ENCODE assay signal across 8 cellular contexts in the genomic region with DNA sequence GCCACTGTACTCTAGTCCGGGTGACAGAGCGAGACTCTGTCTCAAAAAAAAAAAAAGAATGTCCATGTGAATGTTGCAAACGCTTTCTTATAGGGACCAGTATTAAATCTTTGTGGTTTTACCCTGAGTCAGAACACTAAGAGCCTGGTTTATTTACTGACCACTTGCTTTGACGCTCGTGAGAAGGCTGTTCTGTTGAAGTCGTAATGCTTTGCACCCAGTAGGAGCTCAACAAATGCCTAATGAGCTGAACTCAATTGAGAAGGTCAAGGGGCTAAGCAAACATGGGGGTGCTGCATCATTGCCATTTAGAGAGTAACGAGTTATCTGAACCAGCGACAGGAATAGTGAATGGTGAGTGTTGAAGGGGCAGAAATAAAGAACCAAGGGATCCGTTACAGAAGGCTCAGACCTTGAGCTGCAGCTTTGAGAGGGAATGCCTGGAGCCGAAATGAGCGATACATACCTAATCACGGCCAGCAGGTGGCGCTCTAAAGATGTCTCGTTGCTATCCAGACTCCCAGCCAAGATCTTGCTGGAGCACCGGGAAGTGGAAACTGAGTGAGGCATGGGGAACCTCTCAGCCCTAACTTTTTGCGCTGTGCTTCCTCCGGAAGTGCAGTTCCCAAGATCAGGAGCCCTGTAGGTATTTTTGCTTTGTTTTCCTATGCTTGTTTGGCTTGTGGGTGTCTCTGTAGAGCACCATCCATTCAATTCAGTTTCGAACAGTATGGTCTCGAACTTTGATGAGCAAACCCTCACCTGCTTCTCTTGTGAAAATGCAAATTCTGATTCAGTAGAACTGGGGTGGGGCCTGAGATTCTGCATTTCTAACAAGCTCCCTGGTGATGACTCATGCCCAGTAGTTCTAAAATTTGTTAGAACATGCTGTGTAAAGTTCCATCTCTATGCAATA. TPM values are rescaled to one million over a fixed set of nuclear protein-coding genes. Genes with fewer than 3 reads are reported as not detected.
DNase-seq lines count a peak whose midpoint lies in the region; ATAC-seq and TF ChIP-seq lines count a peak whose summit lies in the region.

No MANE protein-coding gene starts in this region.

- H3K36me3 Mint-ChIP-seq in CD14-positive monocyte: no peaks in the 10 kb centered on the region
- no peaks in the 10 kb centered on the region for H3K36me3 Mint-ChIP-seq in activated CD8-positive, alpha-beta T cell treated with anti-CD3 and anti-CD28 coated beads for 36 hours (ENCODE audit: low read depth)
- peaks cover 6% of the 10 kb centered on the region for H3K36me3 Mint-ChIP-seq in effector memory CD8-positive, alpha-beta T cell (ENCODE audit: insufficient read depth)

- H3K27me3 Mint-ChIP-seq in CD14-positive monocyte (ENCODE audit: low read depth in 3 of 3): peaks cover 0 to 9% (median 8%) of the 10 kb centered on the region in 3 donors
- peaks cover 9% of the 10 kb centered on the region for H3K27me3 Mint-ChIP-seq in activated CD8-positive, alpha-beta T cell treated with anti-CD3 and anti-CD28 coated beads for 36 hours
- peaks cover 6 to 21% of the 10 kb centered on the region in 2 donors for H3K27me3 Mint-ChIP-seq in effector memory CD8-positive, alpha-beta T cell

- DNase-seq in CD14-positive monocyte (ENCODE audit: low spot score) (peak; percentile 83), HK-2 (ENCODE audit: unreplicated experiment) (peak; percentile 86), NCI-H82 treated with DMSO at 0.1 percent for 48 hours (lab: John Stamatoyannopoulos, UW; ENCODE audit: unreplicated experiment) (peak; percentile 84), lung microvascular endothelial cell (ENCODE audit: low read depth in 2 of 2) (peak; percentile 83 to 88)
- DNase-seq in activated CD8-positive, alpha-beta T cell treated with anti-CD3 and anti-CD28 coated beads for 36 hours: peak; percentile 84
- DNase-seq in effector memory CD8-positive, alpha-beta T cell: peak; percentile 72 to 80 (median 73)
- DNase-seq in stimulated activated CD8-positive, alpha-beta memory T cell treated with anti-CD3 and anti-CD28 coated beads, Interleukin-12 subunit alpha, Interleukin-12 subunit beta, amount 100 ng/mL, for 24 hours (ENCODE audit: extremely low read depth): peak; percentile 52

- peak; percentile 85 for ATAC-seq in activated CD8-positive, alpha-beta T cell treated with anti-CD3 and anti-CD28 coated beads for 36 hours
- peak; percentile 79 for ATAC-seq in effector memory CD8-positive, alpha-beta T cell (replicated peaks)
- no peak for ATAC-seq in GM19467 (IDR thresholded peaks at IDR 0.05; ENCODE audit: unreplicated experiment)

- no peaks in the 10 kb centered on the region for H3K9me3 Mint-ChIP-seq in CD14-positive monocyte
- H3K9me3 Mint-ChIP-seq in activated CD8-positive, alpha-beta T cell treated with anti-CD3 and anti-CD28 coated beads for 36 hours: no peaks in the 10 kb centered on the region
- no peaks in the 10 kb centered on the region for H3K9me3 Mint-ChIP-seq in effector memory CD8-positive, alpha-beta T cell

- H3K27ac Mint-ChIP-seq in CD14-positive monocyte: peak overlapping the region; percentile 58 to 91 (median 80)
- no peak overlapping the region for H3K27ac Mint-ChIP-seq in activated CD8-positive, alpha-beta T cell treated with anti-CD3 and anti-CD28 coated beads for 36 hours
- no peak overlapping the region for H3K27ac Mint-ChIP-seq in effector memory CD8-positive, alpha-beta T cell

- POLR2A ChIA-PET in activated CD8-positive, alpha-beta T cell treated with anti-CD3 and anti-CD28 coated beads for 36 hours (lab: Charles Lee): interaction anchor here (1.5 kb wide), 1 partner anchor 336 kb away, joined by 3 read pairs; no protein-coding TSS in a partner anchor

- peak overlapping the region; percentile 69 to 71 for H3K4me3 Mint-ChIP-seq in CD14-positive monocyte
- H3K4me3 Mint-ChIP-seq in activated CD8-positive, alpha-beta T cell treated with anti-CD3 and anti-CD28 coated beads for 36 hours: no peak overlapping the region
- no peak overlapping the region for H3K4me3 Mint-ChIP-seq in effector memory CD8-positive, alpha-beta T cell

- H3K4me1 Mint-ChIP-seq in CD14-positive monocyte: peaks cover 46% of the 10 kb centered on the region
- peaks cover 13% of the 10 kb centered on the region for H3K4me1 Mint-ChIP-seq in activated CD8-positive, alpha-beta T cell treated with anti-CD3 and anti-CD28 coated beads for 36 hours (ENCODE audit: low read depth)
- peaks cover 0 to 10% of the 10 kb centered on the region in 2 donors for H3K4me1 Mint-ChIP-seq in effector memory CD8-positive, alpha-beta T cell (ENCODE audit: low read depth in 2 of 2)

- CTCF ChIA-PET in activated CD8-positive, alpha-beta T cell treated with anti-CD3 and anti-CD28 coated beads for 36 hours (lab: Charles Lee): interaction anchor here (0.5 to 3.4 kb wide), 46 partner anchors 8 to 588 kb away, joined by 3 to 39 read pairs (median 4); a partner anchor contains a TSS

- intact Hi-C loops in CD14-positive monocyte (cut with micrococcal nuclease): loop anchor here (1.0 to 5.0 kb wide), 5 partner anchors 10 to 337 kb away; no protein-coding TSS in a partner anchor
- intact Hi-C loops in activated CD8-positive, alpha-beta T cell treated with anti-CD3 and anti-CD28 coated beads for 36 hours (cut with micrococcal nuclease): loop anchor here (5.0 kb wide), 1 partner anchor 337 kb away; no protein-coding TSS in a partner anchor

- TF ChIP-seq CTCF in CD14-positive monocyte (IDR thresholded peaks at IDR 0.05): peak; percentile 93
- TF ChIP-seq CTCF in activated CD8-positive, alpha-beta T cell treated with anti-CD3 and anti-CD28 coated beads for 36 hours (IDR thresholded peaks at IDR 0.05): peak; percentile 96

RNA-seq across cellular contexts. Expression of a gene that starts 12.6 kb away (rescaled TPM):
- not detected for polyA plus RNA-seq in CD14-positive monocyte
- total RNA-seq in activated CD8-positive, alpha-beta T cell treated with anti-CD3 and anti-CD28 coated beads for 36 hours: under 1 TPM; 0.11 TPM
- under 0.01 TPM in 1 of 2 replicates, not detected in the other for total RNA-seq in lung microvascular endothelial cell

RNA-seq across cellular contexts. Expression of a gene that starts 25.5 kb away (rescaled TPM):
- 10 to 100 TPM; 29.8 to 39.7 TPM for polyA plus RNA-seq in CD14-positive monocyte
- total RNA-seq in activated CD8-positive, alpha-beta T cell treated with anti-CD3 and anti-CD28 coated beads for 36 hours: 10 to 100 TPM; 48.1 to 53.9 TPM
- total RNA-seq in lung microvascular endothelial cell: 24.2 and 42.9 TPM in 2 replicates

RNA-seq across cellular contexts. Expression of a gene that starts 27.2 kb away (rescaled TPM):
- 100 to 1,000 TPM; 859 to 884 TPM for polyA plus RNA-seq in CD14-positive monocyte
- 1,000 to 10,000 TPM; 3,141 to 3,176 TPM for total RNA-seq in activated CD8-positive, alpha-beta T cell treated with anti-CD3 and anti-CD28 coated beads for 36 hours
- total RNA-seq in lung microvascular endothelial cell: 3,049 and 3,358 TPM in 2 replicates

Comparison
In these comparisons a context has a peak if more than half of its experiments do, and no peak if none do; other contexts are left out.
1. H3K27ac Mint-ChIP-seq: peak in CD14-positive monocyte (7 of 7); none in activated CD8-positive, alpha-beta T cell treated with anti-CD3 and anti-CD28 coated beads for 36 hours (single experiment) and effector memory CD8-positive, alpha-beta T cell (0 of 2).
2. H3K4me3 Mint-ChIP-seq: peak in CD14-positive monocyte (2 of 2); none in activated CD8-positive, alpha-beta T cell treated with anti-CD3 and anti-CD28 coated beads for 36 hours (single experiment) and effector memory CD8-positive, alpha-beta T cell (0 of 2).
3. Peak in every context shown above with its lines, with median percentiles within 50 percentile points of each other: DNase-seq.